Comparison of ENCODE assay signal across 1 cellular context in genomic region chr9:16099901-16100300, GRCh38.
TF ChIP-seq lines count a peak whose summit lies in the region.

No MANE protein-coding gene starts in this region.

TF ChIP-seq in SK-N-SH, 30 proteins besides CTCF, POLR2A, EP300 and RAD21 (continued from another document):
- TF ChIP-seq USF2 (IDR thresholded peaks at IDR 0.05; ENCODE audit: borderline replicate concordance, low read depth, low read length) (no peak), MAX (IDR thresholded peaks at IDR 0.05; ENCODE audit: low read depth) (no peak), EZH2phosphoT487 (IDR thresholded peaks at IDR 0.05; ENCODE audit: borderline replicate concordance, low read depth) (no peak), FOXJ3 (CRISPR knock-in tag; IDR thresholded peaks at IDR 0.05) (no peak)
